Comparison of ENCODE assay signal across 20 cellular contexts in the genomic region with DNA sequence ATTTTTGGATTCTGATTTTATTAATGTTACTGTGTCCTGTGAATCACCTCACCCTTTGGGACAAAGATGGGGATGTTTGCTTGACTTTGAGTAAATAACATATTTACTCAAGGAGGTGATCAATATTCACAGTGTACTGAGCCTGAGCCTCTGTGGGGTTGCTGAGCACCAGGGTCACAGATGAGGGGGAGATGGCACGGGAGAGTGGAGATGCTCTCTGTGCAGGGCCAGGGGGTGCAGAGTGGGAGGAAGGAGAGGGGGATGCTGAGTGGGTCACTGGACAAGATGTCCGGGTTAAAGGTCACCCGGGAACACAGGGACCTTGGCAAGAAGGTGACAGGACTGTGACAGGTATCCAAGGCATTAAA. TPM values are rescaled to one million over a fixed set of nuclear protein-coding genes. Genes with fewer than 3 reads are reported as not detected.
DNase-seq lines count a peak whose midpoint lies in the region; ATAC-seq, FAIRE-seq and TF ChIP-seq lines count a peak whose summit lies in the region.
"Had no signal": no experiment of that assay in that cellular context is flagged by ENCODE, and none has a peak within 500 bp of the region (broad histone marks: within the 10 kb centered on the region; RNA-seq: fewer than 3 reads in every experiment).

No MANE protein-coding gene starts in this region.

- no peak for TF ChIP-seq CTCF in astrocyte (IDR thresholded peaks at IDR 0.05; ENCODE audit: insufficient read depth, low read depth, low read length)
- no peak for TF ChIP-seq CTCF in liver (IDR thresholded peaks at IDR 0.05; ENCODE audit: low read depth, low read length, missing input control)
- TF ChIP-seq CTCF in type B pancreatic cell (conservative IDR thresholded peaks at IDR 0.05) = no peak

- H2AFZ ChIP-seq in astrocyte (ENCODE audit: low read depth, low read length) = no peak overlapping the region

- H3K4me2 ChIP-seq in astrocyte (ENCODE audit: low read length) = peak overlapping the region; percentile 2

- no peak for DNase-seq in activated naive CD8-positive, alpha-beta T cell treated with anti-CD3 and anti-CD28 coated beads, Interleukin-2, amount 50 U/mL, for 24 hours
- no peak for DNase-seq in astrocyte (ENCODE audit: low read depth)
- no peak for DNase-seq in type B pancreatic cell (ENCODE audit: extremely low spot score, unreplicated experiment)
- no peak for DNase-seq in GM12891 (ENCODE audit: insufficient read length, low spot score)
- no peak for DNase-seq in LoVo (ENCODE audit: low spot score)
- DNase-seq in stimulated activated naive CD4-positive, alpha-beta T cell (lab: John Stamatoyannopoulos, UW) = no peak
- DNase-seq: activated naive CD4-positive, alpha-beta T cell treated with Interleukin-2 at 50 U/mL for 16 hours; GDM1; MG63; mucosa of descending colon; NCI-H1930; NCI-H524; OCI-M1; stimulated activated CD4-positive, alpha-beta T cell treated with anti-CD3 and anti-CD28 coated beads, Interleukin-12 subunit alpha, Interleukin-12 subunit beta, amount 100 ng/mL, for 4 hours; substantia nigra had no signal

- FAIRE-seq in astrocyte (lab: Jason Lieb, UNC) (no peak), GM12891 (lab: Jason Lieb, UNC) (no peak)
- FAIRE-seq: islet of Langerhans, pancreas had no signal

- peaks cover 23% of the 10 kb centered on the region for H3K4me1 ChIP-seq in astrocyte (ENCODE audit: insufficient read depth, low read length)
- peaks cover 17 to 65% (median 53%) of the 10 kb centered on the region in 4 donors for H3K4me1 ChIP-seq in liver (ENCODE audit: control insufficient read depth in 4 of 4, insufficient read depth in 4 of 4, low read length in 3 of 4)

- no peaks in the 10 kb centered on the region for H3K9me3 Mint-ChIP-seq in activated naive CD8-positive, alpha-beta T cell (ENCODE audit: low read depth)
- no peaks in the 10 kb centered on the region for H3K9me3 Mint-ChIP-seq in activated naive CD8-positive, alpha-beta T cell treated with anti-CD3 and anti-CD28 coated beads, Interleukin-2, amount 50 U/mL, for 24 hours
- H3K9me3 Mint-ChIP-seq in astrocyte (ENCODE audit: unreplicated experiment) (peaks cover 2% of the 10 kb centered on the region), type B pancreatic cell (no peaks in the 10 kb centered on the region)

- H3K27ac Mint-ChIP-seq in activated naive CD8-positive, alpha-beta T cell = peak overlapping the region; percentile 87
- H3K27ac Mint-ChIP-seq in activated naive CD8-positive, alpha-beta T cell treated with anti-CD3 and anti-CD28 coated beads, Interleukin-2, amount 50 U/mL, for 24 hours = no peak overlapping the region
- H3K27ac Mint-ChIP-seq in astrocyte (ENCODE audit: unreplicated experiment) (peak overlapping the region; percentile 31), type B pancreatic cell (peak overlapping the region; percentile 44)

- H3K27me3 Mint-ChIP-seq in activated naive CD8-positive, alpha-beta T cell = no peaks in the 10 kb centered on the region
- no peaks in the 10 kb centered on the region for H3K27me3 Mint-ChIP-seq in activated naive CD8-positive, alpha-beta T cell treated with anti-CD3 and anti-CD28 coated beads, Interleukin-2, amount 50 U/mL, for 24 hours
- H3K27me3 Mint-ChIP-seq in astrocyte (ENCODE audit: low read depth, unreplicated experiment) = no peaks in the 10 kb centered on the region
- no peaks in the 10 kb centered on the region for H3K27me3 Mint-ChIP-seq in type B pancreatic cell

- H3K9ac ChIP-seq in astrocyte (ENCODE audit: low read length) (no peak overlapping the region), liver (ENCODE audit: low read depth in 1 of 2, low read length in 2 of 2) (no peak overlapping the region)

- TF ChIP-seq RAD21 in liver (IDR thresholded peaks at IDR 0.05) = peak in 1 of 2 donors; percentile 12

- H3K4me3 ChIP-seq in astrocyte (ENCODE audit: insufficient read depth, low read depth, low read length) (no peak overlapping the region), liver (ENCODE audit: low read depth in 1 of 3, low read length in 3 of 3) (no peak overlapping the region)
- H3K4me3 ChIP-seq: MG63, mucosa of descending colon had no signal

- no peaks in the 10 kb centered on the region for H3K9me3 ChIP-seq in astrocyte (ENCODE audit: insufficient read depth, low read depth, low read length)
- no peaks in the 10 kb centered on the region for H3K9me3 ChIP-seq in liver (ENCODE audit: control insufficient read depth in 4 of 4, low read length in 3 of 4)
- H3K9me3 ChIP-seq: MG63, mucosa of descending colon, pancreas had no signal

- H3K36me3 ChIP-seq in astrocyte (ENCODE audit: insufficient read depth, low read length) = peaks cover 47% of the 10 kb centered on the region
- peaks cover 22 to 49% (median 40%) of the 10 kb centered on the region in 4 donors for H3K36me3 ChIP-seq in liver (ENCODE audit: control insufficient read depth in 4 of 4, insufficient read depth in 3 of 4, low read depth in 1 of 4, low read length in 3 of 4)

- ATAC-seq in activated naive CD8-positive, alpha-beta T cell treated with anti-CD3 and anti-CD28 coated beads, Interleukin-2, amount 50 U/mL, for 24 hours = no peak
- ATAC-seq: mucosa of descending colon, pancreas had no signal

- H4K20me1 ChIP-seq in astrocyte (ENCODE audit: insufficient read depth, low read length) = peaks cover 89% of the 10 kb centered on the region

- H3K4me1 Mint-ChIP-seq in activated naive CD8-positive, alpha-beta T cell (ENCODE audit: low read depth) = peaks cover 45% of the 10 kb centered on the region
- H3K4me1 Mint-ChIP-seq in activated naive CD8-positive, alpha-beta T cell treated with anti-CD3 and anti-CD28 coated beads, Interleukin-2, amount 50 U/mL, for 24 hours = peaks cover 48% of the 10 kb centered on the region
- peaks cover 38% of the 10 kb centered on the region for H3K4me1 Mint-ChIP-seq in astrocyte (ENCODE audit: low read depth, unreplicated experiment)
- peaks cover 19% of the 10 kb centered on the region for H3K4me1 Mint-ChIP-seq in type B pancreatic cell (ENCODE audit: unreplicated experiment)

- H3K27ac ChIP-seq in astrocyte (ENCODE audit: low read depth, low read length) = no peak overlapping the region
- H3K27ac ChIP-seq in liver (ENCODE audit: low read depth in 1 of 2, low read length in 2 of 2) = peak overlapping the region in 1 of 2 donors; percentile 36
- H3K27ac ChIP-seq: pancreas had no signal

- peak overlapping the region; percentile 42 for H3K4me3 Mint-ChIP-seq in activated naive CD8-positive, alpha-beta T cell
- no peak overlapping the region for H3K4me3 Mint-ChIP-seq in activated naive CD8-positive, alpha-beta T cell treated with anti-CD3 and anti-CD28 coated beads, Interleukin-2, amount 50 U/mL, for 24 hours
- H3K4me3 Mint-ChIP-seq in astrocyte (ENCODE audit: unreplicated experiment) = peak overlapping the region; percentile 47
- peak overlapping the region; percentile 62 for H3K4me3 Mint-ChIP-seq in type B pancreatic cell

- peaks cover 10% of the 10 kb centered on the region for H3K36me3 Mint-ChIP-seq in activated naive CD8-positive, alpha-beta T cell
- H3K36me3 Mint-ChIP-seq in activated naive CD8-positive, alpha-beta T cell treated with anti-CD3 and anti-CD28 coated beads, Interleukin-2, amount 50 U/mL, for 24 hours (ENCODE audit: low read depth) = peaks cover 55% of the 10 kb centered on the region
- H3K36me3 Mint-ChIP-seq in astrocyte (ENCODE audit: low read depth, unreplicated experiment) = peaks cover 27% of the 10 kb centered on the region
- H3K36me3 Mint-ChIP-seq in type B pancreatic cell = peaks cover 35% of the 10 kb centered on the region

- H3K79me2 ChIP-seq in astrocyte (ENCODE audit: insufficient read depth, low read length) = peaks cover 75% of the 10 kb centered on the region

- WGBS in liver = 29% methylated on average over 3 of the region's 3 CpGs

- no peak; the same call in 1 of the 2 replicates for TF ChIP-seq POLR2A in GM12891 (IDR thresholded peaks at IDR 0.05; ENCODE audit: low read depth, low read length)

- H3K27me3 ChIP-seq in astrocyte (ENCODE audit: insufficient read depth, low read length) (no peaks in the 10 kb centered on the region), liver (ENCODE audit: control insufficient read depth in 4 of 4, insufficient read depth in 4 of 4, low read length in 3 of 4) (no peaks in the 10 kb centered on the region)
- H3K27me3 ChIP-seq: MG63, pancreas had no signal

TF ChIP-seq in liver, 16 proteins besides CTCF, POLR2A, EP300 and RAD21:
- TF ChIP-seq FOXA2 (IDR thresholded peaks at IDR 0.05) (peak; percentile 75), YY1 (IDR thresholded peaks at IDR 0.05) (peak; percentile 31), HNF4A (conservative IDR thresholded peaks at IDR 0.05) (peak; percentile 36 to 46), JUND (IDR thresholded peaks at IDR 0.05) (no peak), FOXA1 (IDR thresholded peaks at IDR 0.05) (peak; percentile 59), RXRA (IDR thresholded peaks at IDR 0.05) (peak; percentile 39 to 40), NR2F2 (IDR thresholded peaks at IDR 0.05) (no peak), SP1 (IDR thresholded peaks at IDR 0.05) (peak; percentile 27)

TF ChIP-seq in GM12891, 5 proteins besides CTCF, POLR2A, EP300 and RAD21:
- TF ChIP-seq TAF1 (IDR thresholded peaks at IDR 0.05; ENCODE audit: low read depth, low read length) (no peak), SPI1 (IDR thresholded peaks at IDR 0.05; ENCODE audit: low read depth, low read length) (no peak), POLR2AphosphoS5 (IDR thresholded peaks at IDR 0.05; ENCODE audit: low read depth, low read length) (no peak), POU2F2 (IDR thresholded peaks at IDR 0.05; ENCODE audit: low read depth, low read length) (no peak), PAX5 (IDR thresholded peaks at IDR 0.05; ENCODE audit: insufficient read depth, low read length, severe bottlenecking) (no peak)
TF ChIP-seq in GM12891: peak in this region for 0.

RNA-seq across cellular contexts. Expression of a gene that starts 4.0 kb away (rescaled TPM):
- total RNA-seq in astrocyte (215 and 262 TPM in 2 replicates), liver (100 to 1,000 TPM; 127 to 208 TPM), type B pancreatic cell (ENCODE audit: low replicate concordance) (133 and 191 TPM in 2 replicates)
- 100 to 1,000 TPM; 303 to 330 TPM for polyA plus RNA-seq in liver
- 108 TPM for polyA plus RNA-seq in GM12891 (2012; ENCODE audit: low read depth, missing spikeins)

RNA-seq across cellular contexts. Expression of a gene that starts 18.1 kb away (rescaled TPM):
- total RNA-seq in astrocyte = 179 and 193 TPM in 2 replicates
- 100 to 1,000 TPM in 1 of 2 donors, 10 to 100 TPM in 1; 42.0 to 120 TPM for total RNA-seq in liver
- polyA plus RNA-seq in liver = 100 to 1,000 TPM in 1 of 2 donors, 10 to 100 TPM in 1; 47.8 to 156 TPM
- 169 and 211 TPM in 2 replicates for total RNA-seq in type B pancreatic cell (ENCODE audit: low replicate concordance)
- 27.7 TPM for polyA plus RNA-seq in GM12891 (2012; ENCODE audit: low read depth, missing spikeins)

RNA-seq across cellular contexts. Expression of a gene that starts 30.9 kb away (rescaled TPM):
- total RNA-seq in astrocyte = 1.2 and 1.3 TPM in 2 replicates
- 1 to 10 TPM; 1.3 to 1.8 TPM for total RNA-seq in liver
- 1 to 10 TPM; 2.4 to 3.3 TPM for polyA plus RNA-seq in liver
- 4.0 and 6.5 TPM in 2 replicates for total RNA-seq in type B pancreatic cell (ENCODE audit: low replicate concordance)
- not detected for polyA plus RNA-seq in GM12891 (2012; ENCODE audit: low read depth, missing spikeins)
- total RNA-seq: glomerular endothelial cell had no signal

RNA-seq across cellular contexts. Expression of a gene that starts 33.9 kb away (rescaled TPM):
- total RNA-seq in astrocyte = 19.9 and 20.7 TPM in 2 replicates
- 10 to 100 TPM in 1 of 2 donors, 1 to 10 TPM in 1; 5.4 to 12.0 TPM for total RNA-seq in liver
- polyA plus RNA-seq in liver = 1 to 10 TPM; 7.1 to 7.6 TPM
- 31.1 and 47.6 TPM in 2 replicates for total RNA-seq in type B pancreatic cell (ENCODE audit: low replicate concordance)
- polyA plus RNA-seq in GM12891 (2012; ENCODE audit: low read depth, missing spikeins) = 17.9 TPM
